Comparison of ENCODE assay signal across 12 cellular contexts in the genomic region with DNA sequence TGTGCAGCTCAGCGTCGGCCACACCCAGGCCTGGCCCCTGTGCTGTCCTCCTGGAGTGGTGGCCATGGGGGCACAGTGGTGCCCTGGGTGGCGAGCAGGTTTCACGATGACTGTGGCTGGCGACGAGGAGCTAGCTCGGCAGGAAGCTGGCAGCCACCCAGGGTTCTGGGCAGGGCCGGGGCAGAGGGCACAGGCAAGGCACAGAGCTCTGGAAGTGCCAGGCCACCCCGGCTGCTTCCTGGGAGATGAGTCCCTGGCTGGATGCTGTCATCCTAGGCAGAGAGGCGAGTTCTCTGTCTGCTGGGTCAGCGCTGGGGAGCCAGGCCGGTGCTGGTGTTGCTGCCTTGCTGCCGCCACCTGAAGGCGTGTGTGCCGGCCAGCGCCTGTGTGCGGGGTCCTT. TPM values are rescaled to one million over a fixed set of nuclear protein-coding genes. Genes with fewer than 3 reads are reported as not detected.
DNase-seq lines count a peak whose midpoint lies in the region; ATAC-seq and TF ChIP-seq lines count a peak whose summit lies in the region.
"Had no signal": no experiment of that assay in that cellular context is flagged by ENCODE, and none has a peak within 500 bp of the region (broad histone marks: within the 10 kb centered on the region; RNA-seq: fewer than 3 reads in every experiment).

No MANE protein-coding gene starts in this region.

- peaks cover 100% of the 10 kb centered on the region for H3K79me2 ChIP-seq in hepatocyte

- H3K27me3 ChIP-seq in stomach (no peaks in the 10 kb centered on the region), hepatocyte (no peaks in the 10 kb centered on the region)

- ATAC-seq in HG03378 (IDR thresholded peaks at IDR 0.05; ENCODE audit: unreplicated experiment) (no peak), GM19023 (IDR thresholded peaks at IDR 0.05; ENCODE audit: unreplicated experiment) (no peak), GM19397 (IDR thresholded peaks at IDR 0.05; ENCODE audit: unreplicated experiment) (no peak)
- ATAC-seq: stimulated activated effector memory CD8-positive, alpha-beta T cell treated with anti-CD3 and anti-CD28 coated beads, Interleukin-12 subunit alpha, Interleukin-12 subunit beta, amount 100 ng/mL, for 72 hours had no signal

- no peak for TF ChIP-seq POLR2A in stomach (IDR thresholded peaks at IDR 0.05)

- H3K4me3 ChIP-seq in stomach, result peak overlapping the region in 1 of 4 donors; percentile 21
- H3K4me3 ChIP-seq in hepatocyte, result no peak overlapping the region

- peaks cover 97% of the 10 kb centered on the region for H4K20me1 ChIP-seq in hepatocyte (ENCODE audit: insufficient read depth, poor library complexity, severe bottlenecking)

- 5 to 27% (median 22%) methylated on average over 3 to 17 of the region's 17 CpGs for WGBS in stomach, 5 donors
- WGBS in hepatocyte (ENCODE audit: low lambda C conversion rate, missing lambda C conversion rate), result 85% methylated on average over 17 of the region's 17 CpGs

- H3K27ac ChIP-seq in stomach (peak overlapping the region; percentile 7 to 90 (median 80)), hepatocyte (no peak overlapping the region)

- H3K9me2 ChIP-seq in hepatocyte (replicated peaks; ENCODE audit: insufficient read depth), result no peaks in the 10 kb centered on the region

- intact Hi-C loops in stomach (cut with DNase I; ENCODE audit: low total_unique reads), result no loop called here

- H3K4me1 ChIP-seq in stomach, result peaks cover 84 to 100% (median 100%) of the 10 kb centered on the region in 4 donors
- peaks cover 75% of the 10 kb centered on the region for H3K4me1 ChIP-seq in hepatocyte (ENCODE audit: insufficient read depth)

- TF ChIP-seq EP300 in stomach (IDR thresholded peaks at IDR 0.05), result no peak

- no peak overlapping the region for H3K4me2 ChIP-seq in hepatocyte

- DNase-seq in Daoy (ENCODE audit: low read depth), result peak; percentile 59
- peak; percentile 13 for DNase-seq in T1000 (lab: John Stamatoyannopoulos, UW)
- peak; percentile 63 for DNase-seq in hepatic stellate cell (ENCODE audit: low spot score)
- DNase-seq in stomach, result peak; percentile 94
- no peak for DNase-seq in hepatocyte (ENCODE audit: low spot score)
- DNase-seq: activated CD4-positive, alpha-beta T cell treated with anti-CD3 and anti-CD28 coated beads for 1 hour; amniotic stem cell; NCI-H2227 treated with DMSO at 0.1 percent for 48 hours had no signal

- no peak for TF ChIP-seq CTCF in stomach (IDR thresholded peaks at IDR 0.05)
- TF ChIP-seq CTCF in hepatocyte (IDR thresholded peaks at IDR 0.05; ENCODE audit: poor library complexity), result no peak

- H3K9me3 ChIP-seq in stomach (no peaks in the 10 kb centered on the region), hepatocyte (ENCODE audit: low read depth) (no peaks in the 10 kb centered on the region)

- no peak overlapping the region for H2AFZ ChIP-seq in hepatocyte

- H3K36me3 ChIP-seq in stomach (no peaks in the 10 kb centered on the region), hepatocyte (replicated peaks; ENCODE audit: insufficient read depth, low read depth) (no peaks in the 10 kb centered on the region)

RNA-seq across cellular contexts. Expression of gene RXRA, which starts 51.7 kb away (rescaled TPM):
- 14.1 and 14.9 TPM in 2 replicates for total RNA-seq in Daoy (2014; rRNA removed; shearing (Covaris generic))
- 10 to 100 TPM; 14.0 to 68.4 (median 35.9) TPM for total RNA-seq in stomach
- 10 to 100 TPM; 17.4 to 34.1 (median 24.4) TPM for polyA plus RNA-seq in stomach
- total RNA-seq in hepatocyte, result 32.5 and 35.9 TPM in 2 replicates
- polyA plus RNA-seq in hepatocyte, result 34.3 and 41.6 TPM in 2 replicates
